Comparison of ENCODE assay signal across 24 cellular contexts in the genomic region with DNA sequence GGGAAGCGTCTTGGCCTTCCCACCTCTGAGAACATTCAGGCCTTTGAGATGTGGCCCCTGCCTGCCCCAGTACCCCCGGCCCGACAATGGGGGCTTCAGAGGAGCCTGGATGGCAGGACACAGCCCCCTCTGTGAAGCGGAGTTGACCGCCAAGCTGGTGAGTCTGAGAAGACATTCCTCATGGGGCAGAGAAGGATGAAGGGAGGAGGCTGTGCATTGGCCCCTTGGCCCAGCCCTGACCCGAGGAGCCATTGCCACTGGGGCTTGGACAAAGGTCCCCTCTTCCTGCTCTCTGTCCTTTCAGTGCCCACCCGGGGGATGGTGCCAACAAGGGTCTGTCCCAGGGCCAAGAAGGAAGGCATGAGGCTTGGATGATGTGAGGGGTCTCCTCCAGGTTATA. TPM values are rescaled to one million over a fixed set of nuclear protein-coding genes. Genes with fewer than 3 reads are reported as not detected.
DNase-seq lines count a peak whose midpoint lies in the region; TF ChIP-seq lines count a peak whose summit lies in the region.
"Had no signal": no experiment of that assay in that cellular context is flagged by ENCODE, and none has a peak within 500 bp of the region (broad histone marks: within the 10 kb centered on the region; RNA-seq: fewer than 3 reads in every experiment).

No MANE protein-coding gene starts in this region.

- 92 to 100% methylated on average over 2 to 7 of the region's 7 CpGs for WGBS in endodermal cell (ENCODE audit: insufficient coverage in 1 of 2, insufficient read length in 1 of 2), 2 experiments

- no peaks in the 10 kb centered on the region for H4K20me1 ChIP-seq in osteoblast (ENCODE audit: insufficient read depth, low read length)
- H4K20me1 ChIP-seq: BLaER1 treated with 17β-estradiol and CSF1 and Interleukin-3, amounts not matched to agents 10 nM and 100 nM had no signal

- CTCF ChIA-PET in activated naive CD4-positive, alpha-beta T cell treated with anti-CD3 and anti-CD28 coated beads, Interleukin-2, amount 10 ng/mL, durations not matched to agents 7 days and 5 days (lab: Charles Lee): interaction anchor here (0.6 to 1.0 kb wide), 2 partner anchors 10 to 46 kb away, joined by 3 to 5 read pairs; no protein-coding TSS in a partner anchor

- H3K4me1 ChIP-seq in endodermal cell (ENCODE audit: control insufficient read depth, insufficient read depth, low read length) (no peaks in the 10 kb centered on the region), osteoblast (ENCODE audit: insufficient read depth, low read length) (peaks cover 11% of the 10 kb centered on the region)
- H3K4me1 ChIP-seq: A549, BE2C had no signal

- no peaks in the 10 kb centered on the region for H3K9me3 Mint-ChIP-seq in activated naive CD4-positive, alpha-beta T cell treated with anti-CD3 and anti-CD28 coated beads, Interleukin-2, amount 10 ng/mL, durations not matched to agents 7 days and 5 days
- H3K9me3 Mint-ChIP-seq in endodermal cell: no peaks in the 10 kb centered on the region
- H3K9me3 Mint-ChIP-seq: CD14-positive monocyte; CD4-positive, alpha-beta T cell; CD8-positive, alpha-beta memory T cell had no signal

- no peak overlapping the region for H2AFZ ChIP-seq in osteoblast (ENCODE audit: low read length)
- H2AFZ ChIP-seq: GM23248 had no signal

- no peak overlapping the region for H3K9ac ChIP-seq in endodermal cell (ENCODE audit: extremely low read depth, low read length, poor library complexity, severe bottlenecking)
- H3K9ac ChIP-seq: BLaER1 treated with 17β-estradiol and CSF1 and Interleukin-3, amounts not matched to agents 10 nM and 100 nM; GM23248 had no signal

- no peak overlapping the region for H3K4me2 ChIP-seq in osteoblast (ENCODE audit: insufficient read depth, low read length)
- H3K4me2 ChIP-seq: A549 had no signal

- H3K27me3 Mint-ChIP-seq in activated naive CD4-positive, alpha-beta T cell treated with anti-CD3 and anti-CD28 coated beads, Interleukin-2, amount 10 ng/mL, durations not matched to agents 7 days and 5 days: peaks cover 68% of the 10 kb centered on the region
- peaks cover 76% of the 10 kb centered on the region for H3K27me3 Mint-ChIP-seq in endodermal cell (ENCODE audit: insufficient read depth)

- TF ChIP-seq CTCF in endodermal cell (conservative IDR thresholded peaks at IDR 0.05): no peak
- no peak for TF ChIP-seq CTCF in osteoblast (IDR thresholded peaks at IDR 0.05; ENCODE audit: extremely low read depth, low read depth, low read length)

- no peak overlapping the region for H3K27ac Mint-ChIP-seq in activated naive CD4-positive, alpha-beta T cell treated with anti-CD3 and anti-CD28 coated beads, Interleukin-2, amount 10 ng/mL, durations not matched to agents 7 days and 5 days
- H3K27ac Mint-ChIP-seq in endodermal cell: no peak overlapping the region
- H3K27ac Mint-ChIP-seq: CD14-positive monocyte; CD4-positive, alpha-beta T cell had no signal

- H3K4me1 Mint-ChIP-seq in activated naive CD4-positive, alpha-beta T cell treated with anti-CD3 and anti-CD28 coated beads, Interleukin-2, amount 10 ng/mL, durations not matched to agents 7 days and 5 days: peaks cover 7% of the 10 kb centered on the region
- H3K4me1 Mint-ChIP-seq in endodermal cell: no peaks in the 10 kb centered on the region

- H3K4me3 ChIP-seq in endodermal cell (ENCODE audit: low read length): no peak overlapping the region
- no peak overlapping the region for H3K4me3 ChIP-seq in osteoblast (ENCODE audit: insufficient read depth, low read length)
- H3K4me3 ChIP-seq: A549; BLaER1 treated with 17β-estradiol and CSF1 and Interleukin-3, amounts not matched to agents 10 nM and 100 nM; GM12878; GM23248 had no signal

- H3K4me3 Mint-ChIP-seq in activated naive CD4-positive, alpha-beta T cell treated with anti-CD3 and anti-CD28 coated beads, Interleukin-2, amount 10 ng/mL, durations not matched to agents 7 days and 5 days: no peak overlapping the region
- no peak overlapping the region for H3K4me3 Mint-ChIP-seq in endodermal cell
- H3K4me3 Mint-ChIP-seq: CD14-positive monocyte; CD4-positive, alpha-beta T cell; CD8-positive, alpha-beta memory T cell had no signal

- H3K9me3 ChIP-seq in endodermal cell (ENCODE audit: control insufficient read depth, low read length) (no peaks in the 10 kb centered on the region), osteoblast (ENCODE audit: low read depth, low read length) (no peaks in the 10 kb centered on the region)
- H3K9me3 ChIP-seq: A549, BE2C had no signal

- peak; percentile 17 for DNase-seq in activated naive CD4-positive, alpha-beta T cell treated with anti-CD3 and anti-CD28 coated beads, Interleukin-2, amount 10 ng/mL, durations not matched to agents 7 days and 5 days
- no peak for DNase-seq in activated naive CD4-positive, alpha-beta T cell treated with anti-CD3 and anti-CD28 coated beads, Interleukin-2, amount 50 U/mL, for 16 hours
- DNase-seq in endodermal cell (peak; percentile 43), osteoblast (ENCODE audit: insufficient read length, low spot score, missing footprints) (peak; percentile 25), NCI-H1417 treated with DMSO at 0.1 percent for 48 hours (lab: John Stamatoyannopoulos, UW) (no peak), HuH-7.5 (ENCODE audit: low spot score) (no peak), NCI-H1930 (lab: John Stamatoyannopoulos, UW) (no peak)
- DNase-seq: 8988T; ACHN; AML-193; BE2C; CD4-positive, alpha-beta T cell; CD8-positive, alpha-beta memory T cell; DMS 273 treated with DMSO at 0.1 percent for 48 hours; DMS79; EL; GDM1; GM23248; H7; HCEC 1CT had no signal

- no peaks in the 10 kb centered on the region for H3K36me3 Mint-ChIP-seq in activated naive CD4-positive, alpha-beta T cell treated with anti-CD3 and anti-CD28 coated beads, Interleukin-2, amount 10 ng/mL, durations not matched to agents 7 days and 5 days
- no peaks in the 10 kb centered on the region for H3K36me3 Mint-ChIP-seq in endodermal cell (ENCODE audit: low read depth)
- H3K36me3 Mint-ChIP-seq: CD14-positive monocyte; CD8-positive, alpha-beta memory T cell had no signal

- no peaks in the 10 kb centered on the region for H3K79me2 ChIP-seq in osteoblast (ENCODE audit: insufficient read depth, low read length)

- no peaks in the 10 kb centered on the region for H3K36me3 ChIP-seq in endodermal cell (ENCODE audit: control insufficient read depth, insufficient read depth, low read length)
- no peaks in the 10 kb centered on the region for H3K36me3 ChIP-seq in osteoblast (ENCODE audit: insufficient read depth, low read length)
- H3K36me3 ChIP-seq: BE2C; BLaER1 treated with 17β-estradiol and CSF1 and Interleukin-3, amounts not matched to agents 10 nM and 100 nM had no signal

- no peak overlapping the region for H3K27ac ChIP-seq in endodermal cell (ENCODE audit: low read depth, low read length)
- no peak overlapping the region for H3K27ac ChIP-seq in osteoblast (ENCODE audit: low read depth, low read length)
- H3K27ac ChIP-seq: A549; BLaER1 treated with 17β-estradiol and CSF1 and Interleukin-3, amounts not matched to agents 10 nM and 100 nM; GM23248 had no signal

- H3K27me3 ChIP-seq in endodermal cell (ENCODE audit: control insufficient read depth, insufficient read depth, low read length, poor library complexity, severe bottlenecking) (peaks cover 33% of the 10 kb centered on the region), osteoblast (ENCODE audit: insufficient read depth, low read length) (peaks cover 20% of the 10 kb centered on the region)
- H3K27me3 ChIP-seq: BE2C; BLaER1 treated with 17β-estradiol and CSF1 and Interleukin-3, amounts not matched to agents 10 nM and 100 nM had no signal

RNA-seq across cellular contexts. Expression of a gene that starts 30.9 kb away (rescaled TPM):
- total RNA-seq in endodermal cell (100 to 1,000 TPM; 227 to 263 TPM), osteoblast (71.7 and 71.9 TPM in 2 replicates)
- polyA plus RNA-seq in endodermal cell (2013, experiment 1 of 2): 109 TPM
- 101 TPM for polyA plus RNA-seq in endodermal cell (2013, experiment 2 of 2)

RNA-seq across cellular contexts. Expression of a gene that starts 49.5 kb away (rescaled TPM):
- total RNA-seq in endodermal cell (1 to 10 TPM; 1.3 to 1.6 TPM), osteoblast (under 0.01 and 0.29 TPM in 2 replicates)
- 24.5 TPM for polyA plus RNA-seq in endodermal cell (2013, experiment 1 of 2)
- 22.1 TPM for polyA plus RNA-seq in endodermal cell (2013, experiment 2 of 2)

Comparison
In these comparisons a context has a peak if more than half of its experiments do, and no peak if none do; other contexts are left out.
1. DNase-seq: peak in activated naive CD4-positive, alpha-beta T cell treated with anti-CD3 and anti-CD28 coated beads, Interleukin-2, amount 10 ng/mL, durations not matched to agents 7 days and 5 days (single experiment), endodermal cell (single experiment) and osteoblast (single experiment); none in activated naive CD4-positive, alpha-beta T cell treated with anti-CD3 and anti-CD28 coated beads, Interleukin-2, amount 50 U/mL, for 16 hours (single experiment), NCI-H1417 treated with DMSO at 0.1 percent for 48 hours (single experiment), HuH-7.5 (single experiment) and NCI-H1930 (0 of 2).